Comparison of ENCODE assay signal across 26 cellular contexts in the genomic region with DNA sequence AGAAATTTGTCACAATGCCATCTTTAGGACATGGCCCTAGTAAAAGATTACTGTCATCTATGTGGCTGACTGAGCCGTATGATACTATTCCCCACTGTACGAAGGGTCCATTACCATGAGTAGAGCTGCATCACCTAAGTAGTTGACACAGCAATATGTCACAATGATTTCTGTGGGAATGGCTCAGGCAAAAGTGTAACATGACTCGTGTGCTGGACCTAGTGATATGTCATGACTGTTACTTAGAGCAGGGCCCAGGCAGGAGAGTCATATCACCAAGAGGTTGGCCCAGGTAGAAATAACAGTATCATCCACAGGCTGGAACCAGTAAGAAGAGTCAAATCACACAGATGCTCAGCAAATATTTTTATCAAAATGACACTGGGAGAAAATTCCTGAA.
"Had no signal": no experiment of that assay in that cellular context is flagged by ENCODE, and none has a peak within 500 bp of the region (broad histone marks: within the 10 kb centered on the region; RNA-seq: fewer than 3 reads in every experiment).

No MANE protein-coding gene starts in this region.

- H3K27ac ChIP-seq: colonic mucosa, epithelial cell of prostate, esophagus squamous epithelium, gastroesophageal sphincter, heart left ventricle, hepatocyte, left lung, lower lobe of right lung had no signal

- H3K4me3 ChIP-seq: colonic mucosa, esophagus squamous epithelium, gastroesophageal sphincter, heart left ventricle, hepatocyte, left lung, lower lobe of right lung, mucosa of descending colon had no signal

- H3K27me3 Mint-ChIP-seq: dendritic cell treated with granulocyte-macrophage colony-stimulating factor and Interleukin-4, amounts not matched to agents 40 ng/mL and 50 ng/mL, for 4 days had no signal

- H3K27ac Mint-ChIP-seq: dendritic cell treated with granulocyte-macrophage colony-stimulating factor and Interleukin-4, amounts not matched to agents 40 ng/mL and 50 ng/mL, for 4 days; effector memory CD8-positive, alpha-beta T cell; endodermal cell; immature natural killer cell; mesothelial cell of epicardium had no signal

- H3K9me3 ChIP-seq: colonic mucosa, esophagus squamous epithelium, gastroesophageal sphincter, heart left ventricle, left lung, lower lobe of right lung, mucosa of descending colon had no signal

- H3K4me3 Mint-ChIP-seq: dendritic cell treated with granulocyte-macrophage colony-stimulating factor and Interleukin-4, amounts not matched to agents 40 ng/mL and 50 ng/mL, for 4 days; effector memory CD8-positive, alpha-beta T cell; endodermal cell; immature natural killer cell; mesothelial cell of epicardium had no signal

- H3K4me1 ChIP-seq: colonic mucosa, esophagus squamous epithelium, gastroesophageal sphincter, heart left ventricle, left lung, lower lobe of right lung had no signal

- H3K27me3 ChIP-seq: colonic mucosa, esophagus squamous epithelium, gastroesophageal sphincter, heart left ventricle, hepatocyte, left lung had no signal

- DNase-seq: colonic mucosa; cortex of kidney; effector CD8-positive, alpha-beta T cell; effector memory CD8-positive, alpha-beta T cell; endodermal cell; erythroblast; esophagus squamous epithelium; foreskin fibroblast; foreskin melanocyte; heart left ventricle; hypothalamus; immature natural killer cell; islet precursor cell; kidney; kidney glomerular epithelial cell; left lung; left ventricle myocardium superior; lower lobe of right lung; mesenchymal stem cell; mucosa of descending colon had no signal

- H3K4me1 Mint-ChIP-seq: endodermal cell, immature natural killer cell, mesothelial cell of epicardium had no signal

- H3K36me3 ChIP-seq: colonic mucosa, esophagus squamous epithelium, gastroesophageal sphincter, heart left ventricle, left lung, lower lobe of right lung had no signal

- ATAC-seq: effector memory CD8-positive, alpha-beta T cell; esophagus mucosa; gastroesophageal sphincter; heart left ventricle; left lung; left ventricle myocardium superior; lower lobe of right lung; mucosa of descending colon had no signal

- H3K9me3 Mint-ChIP-seq: dendritic cell treated with granulocyte-macrophage colony-stimulating factor and Interleukin-4, amounts not matched to agents 40 ng/mL and 50 ng/mL, for 4 days; effector memory CD8-positive, alpha-beta T cell; endodermal cell; immature natural killer cell; mesothelial cell of epicardium had no signal
